22 cellular contexts compared by ENCODE assay signal in genomic region chr2:7154666-7155065, GRCh38.
"Had no signal": no experiment of that assay in that cellular context is flagged by ENCODE, and none has a peak within 500 bp of the region (broad histone marks: within the 10 kb centered on the region; RNA-seq: fewer than 3 reads in every experiment).

No MANE protein-coding gene starts in this region.

- DNase-seq: activated CD4-positive, alpha-beta T cell treated with anti-CD3 and anti-CD28 coated beads, Interleukin-2, amount 10 ng/mL, durations not matched to agents 7 days and 5 days; activated CD4-positive, CD25-positive, alpha-beta regulatory T cell treated with anti-CD3 and anti-CD28 coated beads, Interleukin-2, amount 50 U/mL, for 72 hours; activated CD8-positive, alpha-beta T cell treated with anti-CD3 and anti-CD28 coated beads for 36 hours; activated T-cell treated with anti-CD3 and anti-CD28 coated beads, Interleukin-2, amount 50 U/mL, for 4 hours; anterior cingulate cortex; dermis blood vessel endothelial cell; effector CD4-positive, alpha-beta T cell; foreskin keratinocyte; heart left ventricle; hypothalamus; immature natural killer cell; kidney; left colon; naive B cell; nephron progenitor cell; ovary; retina; stimulated activated CD4-positive, alpha-beta T cell treated with anti-CD3 and anti-CD28 coated beads, Interleukin-12 subunit alpha, Interleukin-12 subunit beta, amount 100 ng/mL, for 4 hours; stimulated activated CD4-positive, alpha-beta T cell treated with anti-CD3 and anti-CD28 coated beads, Interleukin-4, amount 100 ng/mL, for 1 hour; T-helper 9 cell; trophoblast cell; uterus had no signal
